ENCODE assay signal across 23 cellular contexts in the genomic region with DNA sequence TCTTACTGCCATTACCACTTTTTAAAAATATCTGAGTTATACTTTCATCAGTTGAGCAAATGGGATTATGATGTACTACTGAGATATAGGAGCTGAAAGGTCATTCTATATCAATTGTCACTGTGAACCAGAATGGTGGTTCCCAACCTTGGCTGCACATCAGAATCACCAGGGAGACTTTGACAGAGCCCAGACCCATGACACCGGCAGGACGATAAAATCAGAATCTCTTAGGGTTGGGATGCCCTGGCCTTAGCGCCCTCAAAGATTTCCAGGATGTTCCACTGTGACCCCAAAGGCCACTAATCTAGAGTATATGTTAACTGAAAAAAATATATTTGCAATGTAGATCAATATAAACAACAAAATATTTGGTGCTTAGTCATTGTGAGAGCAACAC.
"Had no signal": no experiment of that assay in that cellular context is flagged by ENCODE, and none has a peak within 500 bp of the region (broad histone marks: within the 10 kb centered on the region; RNA-seq: fewer than 3 reads in every experiment).

No MANE protein-coding gene starts in this region.

- H3K36me3 ChIP-seq: esophagus squamous epithelium, gastrocnemius medialis, heart right ventricle, left ventricle myocardium inferior, lower lobe of right lung had no signal

- H3K4me3 ChIP-seq: esophagus squamous epithelium, gastrocnemius medialis, heart right ventricle, left ventricle myocardium inferior, lower lobe of right lung had no signal

- H3K27ac ChIP-seq: epithelial cell of prostate, esophagus squamous epithelium, gastrocnemius medialis, heart right ventricle, left ventricle myocardium inferior, lower lobe of right lung had no signal

- ATAC-seq: effector memory CD8-positive, alpha-beta T cell; esophagus mucosa; gastrocnemius medialis; heart right ventricle; left cardiac atrium; lower lobe of right lung; naive thymus-derived CD4-positive, alpha-beta T cell had no signal

- H3K9me3 ChIP-seq: esophagus squamous epithelium, gastrocnemius medialis, left ventricle myocardium inferior, lower lobe of right lung had no signal

- FAIRE-seq: colon, keratinocyte had no signal

- H3K4me1 ChIP-seq: esophagus squamous epithelium, gastrocnemius medialis, heart right ventricle, left ventricle myocardium inferior, lower lobe of right lung had no signal

- DNase-seq: cortex of kidney; effector CD8-positive, alpha-beta T cell; effector memory CD8-positive, alpha-beta T cell; endodermal cell; erythroblast; esophagus squamous epithelium; foreskin fibroblast; foreskin melanocyte; gastrocnemius medialis; glutamatergic neuron; head of caudate nucleus; heart right ventricle; hippocampal formation; left cardiac atrium; left ventricle myocardium inferior; lower lobe of right lung; mesenchymal stem cell; midbrain; naive thymus-derived CD4-positive, alpha-beta T cell had no signal
